ENCODE assay signal across 11 cellular contexts in genomic region chr11:66859686-66860448, GRCh38. TPM values are rescaled to one million over a fixed set of nuclear protein-coding genes. Genes with fewer than 3 reads are reported as not detected.
"Had no signal": no experiment of that assay in that cellular context is flagged by ENCODE, and none has a peak within 500 bp of the region (broad histone marks: within the 10 kb centered on the region; RNA-seq: fewer than 3 reads in every experiment).

No MANE protein-coding gene starts in this region.

- H3K36me3 ChIP-seq: breast epithelium, lower lobe of right lung, transverse colon had no signal

- H3K9me3 ChIP-seq: breast epithelium, lower lobe of right lung, transverse colon had no signal

- H3K4me3 ChIP-seq: breast epithelium, lower lobe of right lung, transverse colon had no signal

- H3K27me3 ChIP-seq: breast epithelium, foreskin keratinocyte, transverse colon had no signal

- ATAC-seq: activated T-cell treated with anti-CD3 and anti-CD28 coated beads, Interleukin-2, amount 50 U/mL, for 72 hours; foreskin keratinocyte; lower lobe of right lung; naive thymus-derived CD4-positive, alpha-beta T cell; sciatic nerve had no signal

- DNase-seq: activated T-cell treated with anti-CD3 and anti-CD28 coated beads, Interleukin-2, amount 50 U/mL, for 72 hours; aorta; foreskin keratinocyte; lower lobe of right lung; naive thymus-derived CD4-positive, alpha-beta T cell; stimulated activated CD4-positive, alpha-beta T cell treated with anti-CD3 and anti-CD28 coated beads, Interleukin-12 subunit alpha, Interleukin-12 subunit beta, amount 100 ng/mL, for 4 hours; stimulated activated naive CD4-positive, alpha-beta T cell; substantia nigra; transverse colon had no signal

- H3K27ac ChIP-seq: breast epithelium, foreskin keratinocyte, lower lobe of right lung, transverse colon had no signal

RNA-seq across cellular contexts. Expression of gene LRFN4, which starts 3.0 kb away (rescaled TPM):
- polyA plus RNA-seq: naive thymus-derived CD4-positive, alpha-beta T cell had no signal
